4 cellular contexts compared by ENCODE assay signal in genomic region chr10:121554916-121555315, GRCh38. TPM values are rescaled to one million over a fixed set of nuclear protein-coding genes. Genes with fewer than 3 reads are reported as not detected.
"Had no signal": no experiment of that assay in that cellular context is flagged by ENCODE, and none has a peak within 500 bp of the region (broad histone marks: within the 10 kb centered on the region; RNA-seq: fewer than 3 reads in every experiment).

No MANE protein-coding gene starts in this region.

RNA-seq across cellular contexts. Expression of gene FGFR2, which starts 43.3 kb away (rescaled TPM):
- total RNA-seq: LHCN-M2, OCI-LY7 had no signal
- polyA plus RNA-seq: IgD-negative memory B cell, K562 had no signal
